18 cellular contexts compared by ENCODE assay signal in the genomic region with DNA sequence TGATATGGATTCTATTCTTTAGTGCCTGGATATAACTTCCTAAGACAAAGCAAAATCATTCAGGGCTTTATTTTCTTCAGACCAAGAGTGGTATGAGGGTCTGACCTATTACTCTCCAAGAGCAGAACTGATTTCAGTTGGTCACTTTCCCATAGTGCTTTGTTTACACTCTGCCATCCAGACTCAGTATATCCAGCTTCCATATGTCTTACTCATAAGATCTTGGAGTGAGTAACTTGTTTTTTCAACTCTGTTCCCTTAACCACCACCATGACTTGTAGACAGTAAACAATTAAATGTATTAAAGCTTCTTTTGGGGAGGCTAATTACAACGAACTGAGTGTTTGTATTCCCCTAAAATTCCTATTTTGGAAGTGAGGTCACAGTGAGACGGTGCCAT.
DNase-seq lines count a peak whose midpoint lies in the region; ATAC-seq and TF ChIP-seq lines count a peak whose summit lies in the region.
"Had no signal": no experiment of that assay in that cellular context is flagged by ENCODE, and none has a peak within 500 bp of the region (broad histone marks: within the 10 kb centered on the region; RNA-seq: fewer than 3 reads in every experiment).

No MANE protein-coding gene starts in this region.

- H3K4me2 ChIP-seq in neural progenitor cell = no peak overlapping the region
- H3K4me2 ChIP-seq: hepatocyte had no signal

- peak overlapping the region; percentile 18 for H3K27ac Mint-ChIP-seq in CD4-positive, alpha-beta T cell
- H3K27ac Mint-ChIP-seq in neural progenitor cell = no peak overlapping the region
- H3K27ac Mint-ChIP-seq in CD14-positive monocyte = no peak overlapping the region
- H3K27ac Mint-ChIP-seq: B cell had no signal

- H3K4me3 Mint-ChIP-seq in CD4-positive, alpha-beta T cell = no peak overlapping the region
- no peak overlapping the region for H3K4me3 Mint-ChIP-seq in neural progenitor cell
- H3K4me3 Mint-ChIP-seq in CD14-positive monocyte = no peak overlapping the region
- H3K4me3 Mint-ChIP-seq: activated T-helper 17 cell treated with anti-CD3 and anti-CD28 coated beads, Interleukin-2, amount 50 U/mL, for 72 hours; B cell had no signal

- H2AFZ ChIP-seq in neural progenitor cell (replicated peaks) = no peak overlapping the region
- H2AFZ ChIP-seq: hepatocyte had no signal

- H3K9ac ChIP-seq in neural progenitor cell = peak overlapping the region; percentile 24

- intact Hi-C loops in CD4-positive, alpha-beta T cell (cut with DNase I, micrococcal nuclease) = loop anchor here in 1 of 2 experiments (10.0 kb wide), 1 partner anchor 1573 kb away; no protein-coding TSS in a partner anchor
- intact Hi-C loops in CD14-positive monocyte (cut with micrococcal nuclease) (no loop called here), spleen (cut with DNase I; ENCODE audit: low total_unique reads) (no loop called here)

- H3K4me1 ChIP-seq in neural progenitor cell = no peaks in the 10 kb centered on the region
- peaks cover 0 to 18% (median 2%) of the 10 kb centered on the region in 6 donors for H3K4me1 ChIP-seq in spleen

- no peak for TF ChIP-seq CTCF in CD4-positive, alpha-beta T cell (IDR thresholded peaks at IDR 0.05)
- TF ChIP-seq CTCF in choroid plexus epithelial cell (conservative IDR thresholded peaks at IDR 0.05; ENCODE audit: low read depth, low read length) (no peak), neural progenitor cell (IDR thresholded peaks at IDR 0.05) (no peak), CD14-positive monocyte (IDR thresholded peaks at IDR 0.05) (no peak), spleen (IDR thresholded peaks at IDR 0.05 in 8 of 11, conservative IDR thresholded peaks at IDR 0.05 in 3 of 11) (no peak)

- no peaks in the 10 kb centered on the region for H3K4me1 Mint-ChIP-seq in CD4-positive, alpha-beta T cell (ENCODE audit: low read depth)
- H3K4me1 Mint-ChIP-seq in neural progenitor cell = no peaks in the 10 kb centered on the region
- H3K4me1 Mint-ChIP-seq in CD14-positive monocyte = peaks cover 20% of the 10 kb centered on the region

- POLR2A ChIA-PET in CD4-positive, alpha-beta T cell (lab: Charles Lee) = no interaction called here

- no peaks in the 10 kb centered on the region for H3K27me3 Mint-ChIP-seq in CD4-positive, alpha-beta T cell
- H3K27me3 Mint-ChIP-seq in neural progenitor cell (ENCODE audit: insufficient read depth, low read depth) (peaks cover 2% of the 10 kb centered on the region), CD14-positive monocyte (ENCODE audit: low read depth in 3 of 3) (no peaks in the 10 kb centered on the region)
- H3K27me3 Mint-ChIP-seq: activated T-helper 17 cell treated with anti-CD3 and anti-CD28 coated beads, Interleukin-2, amount 50 U/mL, for 72 hours; B cell had no signal

- no peaks in the 10 kb centered on the region for H3F3A ChIP-seq in neural progenitor cell (ENCODE audit: low read depth)

- TF ChIP-seq POLR2A in spleen (IDR thresholded peaks at IDR 0.05) = no peak

- H3K36me3 Mint-ChIP-seq in CD4-positive, alpha-beta T cell (ENCODE audit: low read depth) = peaks cover 57% of the 10 kb centered on the region
- H3K36me3 Mint-ChIP-seq in neural progenitor cell = peaks cover 28% of the 10 kb centered on the region
- H3K36me3 Mint-ChIP-seq in CD14-positive monocyte = peaks cover 43 to 71% of the 10 kb centered on the region in 2 donors

- no peak for ATAC-seq in CD4-positive, alpha-beta T cell (ENCODE audit: poor library complexity)
- ATAC-seq: activated T-helper 17 cell treated with anti-CD3 and anti-CD28 coated beads, Interleukin-2, amount 50 U/mL, for 72 hours; right lobe of liver had no signal

- no peak for DNase-seq in CD4-positive, alpha-beta T cell
- peak; percentile 89 for DNase-seq in M059J (ENCODE audit: low read depth)
- DNase-seq in choroid plexus epithelial cell (ENCODE audit: low read depth) = peak; percentile 76
- no peak for DNase-seq in neural progenitor cell (ENCODE audit: low spot score)
- no peak for DNase-seq in stimulated activated CD4-positive, alpha-beta T cell treated with anti-CD3 and anti-CD28 coated beads, Interleukin-15, amount 100 ng/mL, for 24 hours
- no peak for DNase-seq in CD14-positive monocyte (ENCODE audit: low spot score)
- DNase-seq in spleen = no peak
- DNase-seq in NCI-H1048 (lab: John Stamatoyannopoulos, UW) = no peak
- DNase-seq: cortex of kidney, kidney, NCI-H2081 treated with DMSO at 0.1 percent for 48 hours, NCI-H82, right lobe of liver had no signal

- no peak overlapping the region for H3K27ac ChIP-seq in CD4-positive, alpha-beta T cell (ENCODE audit: low read depth, low read length)
- H3K27ac ChIP-seq in neural progenitor cell (no peak overlapping the region), spleen (no peak overlapping the region)
- H3K27ac ChIP-seq: epithelial cell of prostate, hepatocyte, right lobe of liver, thoracic aorta had no signal

- CTCF ChIA-PET in CD4-positive, alpha-beta T cell (lab: Charles Lee) = no interaction called here

- no peaks in the 10 kb centered on the region for H3K79me2 ChIP-seq in neural progenitor cell (ENCODE audit: low read depth)
- H3K79me2 ChIP-seq: hepatocyte had no signal

- H3K4me3 ChIP-seq in choroid plexus epithelial cell (ENCODE audit: low read depth, low read length) = no peak overlapping the region
- no peak overlapping the region for H3K4me3 ChIP-seq in neural progenitor cell
- no peak overlapping the region for H3K4me3 ChIP-seq in spleen
- H3K4me3 ChIP-seq: hepatocyte, right lobe of liver, thoracic aorta had no signal

- no peaks in the 10 kb centered on the region for H4K20me1 ChIP-seq in neural progenitor cell (ENCODE audit: low read depth)

- H3K36me3 ChIP-seq in neural progenitor cell (peaks cover 34% of the 10 kb centered on the region), spleen (peaks cover 13 to 96% (median 88%) of the 10 kb centered on the region in 6 donors)

- WGBS in spleen, 5 donors = 89 to 96% (median 94%) methylated on average over 2 of the region's 2 CpGs

- no peaks in the 10 kb centered on the region for H3K27me3 ChIP-seq in CD4-positive, alpha-beta T cell (ENCODE audit: control insufficient read depth, insufficient read depth, low read length)
- H3K27me3 ChIP-seq in neural progenitor cell (no peaks in the 10 kb centered on the region), spleen (replicated peaks in 1 of 7) (no peaks in the 10 kb centered on the region)
- H3K27me3 ChIP-seq: hepatocyte, right lobe of liver had no signal

- H3K9me3 ChIP-seq in CD4-positive, alpha-beta T cell (ENCODE audit: control insufficient read depth, low read length) = no peaks in the 10 kb centered on the region
- H3K9me3 ChIP-seq in neural progenitor cell (ENCODE audit: low read depth) (no peaks in the 10 kb centered on the region), spleen (no peaks in the 10 kb centered on the region)
- H3K9me3 ChIP-seq: right lobe of liver, thoracic aorta had no signal

- no peaks in the 10 kb centered on the region for H3K9me3 Mint-ChIP-seq in CD4-positive, alpha-beta T cell
- H3K9me3 Mint-ChIP-seq in neural progenitor cell = no peaks in the 10 kb centered on the region
- peaks cover 0 to 7% (median 0%) of the 10 kb centered on the region in 7 donors for H3K9me3 Mint-ChIP-seq in CD14-positive monocyte
- H3K9me3 Mint-ChIP-seq: activated T-helper 17 cell treated with anti-CD3 and anti-CD28 coated beads, Interleukin-2, amount 50 U/mL, for 72 hours had no signal

Comparison
In these comparisons a context has a peak if more than half of its experiments do, and no peak if none do; other contexts are left out.
1. DNase-seq: peak in M059J (single experiment) and choroid plexus epithelial cell (single experiment); none in CD4-positive, alpha-beta T cell (0 of 10), neural progenitor cell (single experiment), stimulated activated CD4-positive, alpha-beta T cell treated with anti-CD3 and anti-CD28 coated beads, Interleukin-15, amount 100 ng/mL, for 24 hours (single experiment), CD14-positive monocyte (single experiment), spleen (single experiment) and NCI-H1048 (single experiment).